In the genomic region with DNA sequence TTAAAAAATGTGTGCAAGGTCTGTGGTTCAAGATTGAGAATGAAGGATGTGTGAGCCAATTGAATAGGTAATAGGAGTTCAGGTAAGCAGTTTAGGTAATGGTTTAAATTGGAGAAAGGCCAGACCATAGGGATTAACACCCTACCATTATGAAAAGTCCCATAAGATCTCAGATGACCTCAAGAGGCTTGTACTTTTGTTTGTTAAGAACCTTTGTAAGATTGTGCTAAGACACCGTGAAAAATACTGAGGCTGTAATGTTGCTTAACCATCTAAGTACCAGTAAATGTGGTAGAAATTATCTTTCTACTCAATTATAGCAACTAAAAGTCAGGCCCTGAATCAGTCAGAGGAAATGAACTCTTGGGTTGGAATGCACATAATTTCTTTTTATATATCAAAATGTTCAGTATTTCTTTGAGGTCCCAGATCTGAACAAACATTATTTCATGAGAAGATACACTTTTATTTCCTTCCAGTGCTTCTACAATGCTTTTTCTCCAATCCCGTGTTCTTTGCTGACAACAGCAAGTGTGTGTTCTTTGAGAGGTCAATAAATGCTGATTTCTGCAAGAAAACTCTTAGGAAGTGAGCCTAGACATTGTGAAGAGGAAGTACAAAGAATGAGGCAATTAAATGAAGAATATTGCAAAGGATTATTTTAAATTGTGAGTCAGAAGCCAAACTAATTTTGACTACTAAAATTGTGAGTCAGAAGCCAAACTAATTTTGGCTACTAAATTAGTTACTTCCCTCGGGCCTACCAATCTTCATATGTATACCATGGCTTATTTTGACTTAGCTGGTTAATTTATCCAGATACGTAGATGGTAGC, we compare ENCODE assay signal across 10 cellular contexts.
DNase-seq lines count a peak whose midpoint lies in the region; ATAC-seq and TF ChIP-seq lines count a peak whose summit lies in the region.
"Had no signal": no experiment of that assay in that cellular context is flagged by ENCODE, and none has a peak within 500 bp of the region (broad histone marks: within the 10 kb centered on the region; RNA-seq: fewer than 3 reads in every experiment).

No MANE protein-coding gene starts in this region.

- TF ChIP-seq CTCF in AG10803 (conservative IDR thresholded peaks at IDR 0.05; ENCODE audit: low read length) (no peak), HFFc6 (IDR thresholded peaks at IDR 0.05) (no peak), WTC11 (IDR thresholded peaks at IDR 0.05) (no peak), lung (IDR thresholded peaks at IDR 0.05; ENCODE audit: control extremely low read depth, extremely low read depth) (no peak), omental fat pad (IDR thresholded peaks at IDR 0.05) (no peak)

- peak; percentile 62 for DNase-seq in AG10803 (ENCODE audit: low read depth)
- DNase-seq in HFFc6: peak; percentile 73
- no peak for DNase-seq in WTC11 (ENCODE audit: low spot score)
- no peak for DNase-seq in lung (ENCODE audit: low spot score)
- DNase-seq in COLO668 (lab: John Stamatoyannopoulos, UW; ENCODE audit: unreplicated experiment): no peak
- DNase-seq in omental fat pad (ENCODE audit: low spot score): no peak
- no peak for DNase-seq in D341Med (ENCODE audit: low spot score)
- DNase-seq: central memory CD4-positive, alpha-beta T cell; lower lobe of right lung had no signal

- ATAC-seq in WTC11 (no peak), lung (ENCODE audit: insufficient read depth, low FRiP score) (peak; percentile 34), HG03442 (IDR thresholded peaks at IDR 0.05; ENCODE audit: unreplicated experiment) (no peak), omental fat pad (ENCODE audit: low FRiP score) (no peak)

- no peak overlapping the region for H3K27ac ChIP-seq in lung (ENCODE audit: low read depth in 1 of 2, low read length in 1 of 2)
- H3K27ac ChIP-seq: lower lobe of right lung had no signal

- H3K27me3 Mint-ChIP-seq in HFFc6 (ENCODE audit: insufficient read depth) (no peaks in the 10 kb centered on the region), WTC11 (ENCODE audit: low read depth) (no peaks in the 10 kb centered on the region)

- no peaks in the 10 kb centered on the region for H3K36me3 ChIP-seq in lung (ENCODE audit: control insufficient read depth in 2 of 2, insufficient read depth in 2 of 2, low read length in 2 of 2)
- H3K36me3 ChIP-seq: lower lobe of right lung had no signal

- CTCF ChIA-PET in WTC11 (lab: Charles Lee): no interaction called here

- H3K4me3 Mint-ChIP-seq in HFFc6 (peak overlapping the region; percentile 71), WTC11 (no peak overlapping the region)

- no peaks in the 10 kb centered on the region for H3K9me3 Mint-ChIP-seq in HFFc6
- no peaks in the 10 kb centered on the region for H3K9me3 Mint-ChIP-seq in WTC11

- H3K36me3 Mint-ChIP-seq in HFFc6 (ENCODE audit: low read depth) (no peaks in the 10 kb centered on the region), WTC11 (no peaks in the 10 kb centered on the region)

- peaks cover 95% of the 10 kb centered on the region for H3K4me1 Mint-ChIP-seq in HFFc6 (ENCODE audit: low read depth)
- peaks cover 57% of the 10 kb centered on the region for H3K4me1 Mint-ChIP-seq in WTC11

- H3K27ac Mint-ChIP-seq in HFFc6: peak overlapping the region; percentile 92
- H3K27ac Mint-ChIP-seq in WTC11: peak overlapping the region; percentile 24

- POLR2A ChIA-PET in WTC11 (lab: Charles Lee): no interaction called here

- peaks cover 3 to 34% of the 10 kb centered on the region in 2 donors for H3K4me1 ChIP-seq in lung (ENCODE audit: control insufficient read depth in 2 of 2, insufficient read depth in 2 of 2, low read length in 2 of 2)

- no peaks in the 10 kb centered on the region for H3K9me3 ChIP-seq in lung (ENCODE audit: control insufficient read depth in 2 of 2, insufficient read depth in 1 of 2, low read length in 1 of 2)
- H3K9me3 ChIP-seq: lower lobe of right lung had no signal

- WGBS in lung, 2 donors: 52 to 54% methylated on average over 4 of the region's 4 CpGs

- H3K27me3 ChIP-seq in lung (ENCODE audit: control insufficient read depth, insufficient read depth): no peaks in the 10 kb centered on the region

- H3K4me3 ChIP-seq in AG10803 (ENCODE audit: low read length) (no peak overlapping the region), lung (no peak overlapping the region)
- H3K4me3 ChIP-seq: lower lobe of right lung had no signal

TF ChIP-seq in WTC11, 78 proteins besides CTCF, POLR2A, EP300 and RAD21 (continues in another document):
- TF ChIP-seq, protein P1, sequence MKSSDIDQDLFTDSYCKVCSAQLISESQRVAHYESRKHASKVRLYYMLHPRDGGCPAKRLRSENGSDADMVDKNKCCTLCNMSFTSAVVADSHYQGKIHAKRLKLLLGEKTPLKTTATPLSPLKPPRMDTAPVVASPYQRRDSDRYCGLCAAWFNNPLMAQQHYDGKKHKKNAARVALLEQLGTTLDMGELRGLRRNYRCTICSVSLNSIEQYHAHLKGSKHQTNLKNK (CRISPR knock-in tag; IDR thresholded peaks at IDR 0.05): no peak
- TF ChIP-seq, protein P2, sequence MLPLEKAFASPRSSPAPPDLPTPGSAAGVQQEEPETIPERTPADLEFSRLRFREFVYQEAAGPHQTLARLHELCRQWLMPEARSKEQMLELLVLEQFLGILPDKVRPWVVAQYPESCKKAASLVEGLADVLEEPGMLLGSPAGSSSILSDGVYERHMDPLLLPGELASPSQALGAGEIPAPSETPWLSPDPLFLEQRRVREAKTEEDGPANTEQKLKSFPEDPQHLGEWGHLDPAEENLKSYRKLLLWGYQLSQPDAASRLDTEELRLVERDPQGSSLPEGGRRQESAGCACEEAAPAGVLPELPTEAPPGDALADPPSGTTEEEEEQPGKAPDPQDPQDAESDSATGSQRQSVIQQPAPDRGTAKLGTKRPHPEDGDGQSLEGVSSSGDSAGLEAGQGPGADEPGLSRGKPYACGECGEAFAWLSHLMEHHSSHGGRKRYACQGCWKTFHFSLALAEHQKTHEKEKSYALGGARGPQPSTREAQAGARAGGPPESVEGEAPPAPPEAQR (CRISPR knock-in tag; IDR thresholded peaks at IDR 0.05): no peak
- TF ChIP-seq NFATC4 (CRISPR knock-in tag; IDR thresholded peaks at IDR 0.05) (no peak), RORB (CRISPR knock-in tag; IDR thresholded peaks at IDR 0.05) (no peak), ZNF671 (CRISPR knock-in tag; IDR thresholded peaks at IDR 0.05) (no peak), JAZF1 (CRISPR knock-in tag; IDR thresholded peaks at IDR 0.05) (no peak), GRHL2 (CRISPR knock-in tag; IDR thresholded peaks at IDR 0.05; ENCODE audit: insufficient replicate concordance, severe bottlenecking) (no peak), CREB1 (CRISPR knock-in tag; IDR thresholded peaks at IDR 0.05) (no peak), MXD4 (CRISPR knock-in tag; IDR thresholded peaks at IDR 0.05; ENCODE audit: borderline replicate concordance) (no peak), FOXK1 (CRISPR knock-in tag; IDR thresholded peaks at IDR 0.05) (no peak), JUN (CRISPR knock-in tag; IDR thresholded peaks at IDR 0.05) (no peak), ZBTB21 (CRISPR knock-in tag; IDR thresholded peaks at IDR 0.05; ENCODE audit: borderline replicate concordance) (no peak)
- TF ChIP-seq, protein P3, sequence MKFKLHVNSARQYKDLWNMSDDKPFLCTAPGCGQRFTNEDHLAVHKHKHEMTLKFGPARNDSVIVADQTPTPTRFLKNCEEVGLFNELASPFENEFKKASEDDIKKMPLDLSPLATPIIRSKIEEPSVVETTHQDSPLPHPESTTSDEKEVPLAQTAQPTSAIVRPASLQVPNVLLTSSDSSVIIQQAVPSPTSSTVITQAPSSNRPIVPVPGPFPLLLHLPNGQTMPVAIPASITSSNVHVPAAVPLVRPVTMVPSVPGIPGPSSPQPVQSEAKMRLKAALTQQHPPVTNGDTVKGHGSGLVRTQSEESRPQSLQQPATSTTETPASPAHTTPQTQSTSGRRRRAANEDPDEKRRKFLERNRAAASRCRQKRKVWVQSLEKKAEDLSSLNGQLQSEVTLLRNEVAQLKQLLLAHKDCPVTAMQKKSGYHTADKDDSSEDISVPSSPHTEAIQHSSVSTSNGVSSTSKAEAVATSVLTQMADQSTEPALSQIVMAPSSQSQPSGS (CRISPR knock-in tag; IDR thresholded peaks at IDR 0.05; ENCODE audit: borderline replicate concordance, low read depth): no peak
- TF ChIP-seq, protein P4, sequence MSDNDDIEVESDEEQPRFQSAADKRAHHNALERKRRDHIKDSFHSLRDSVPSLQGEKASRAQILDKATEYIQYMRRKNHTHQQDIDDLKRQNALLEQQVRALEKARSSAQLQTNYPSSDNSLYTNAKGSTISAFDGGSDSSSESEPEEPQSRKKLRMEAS (CRISPR knock-in tag; IDR thresholded peaks at IDR 0.05): no peak
- TF ChIP-seq, protein P5, sequence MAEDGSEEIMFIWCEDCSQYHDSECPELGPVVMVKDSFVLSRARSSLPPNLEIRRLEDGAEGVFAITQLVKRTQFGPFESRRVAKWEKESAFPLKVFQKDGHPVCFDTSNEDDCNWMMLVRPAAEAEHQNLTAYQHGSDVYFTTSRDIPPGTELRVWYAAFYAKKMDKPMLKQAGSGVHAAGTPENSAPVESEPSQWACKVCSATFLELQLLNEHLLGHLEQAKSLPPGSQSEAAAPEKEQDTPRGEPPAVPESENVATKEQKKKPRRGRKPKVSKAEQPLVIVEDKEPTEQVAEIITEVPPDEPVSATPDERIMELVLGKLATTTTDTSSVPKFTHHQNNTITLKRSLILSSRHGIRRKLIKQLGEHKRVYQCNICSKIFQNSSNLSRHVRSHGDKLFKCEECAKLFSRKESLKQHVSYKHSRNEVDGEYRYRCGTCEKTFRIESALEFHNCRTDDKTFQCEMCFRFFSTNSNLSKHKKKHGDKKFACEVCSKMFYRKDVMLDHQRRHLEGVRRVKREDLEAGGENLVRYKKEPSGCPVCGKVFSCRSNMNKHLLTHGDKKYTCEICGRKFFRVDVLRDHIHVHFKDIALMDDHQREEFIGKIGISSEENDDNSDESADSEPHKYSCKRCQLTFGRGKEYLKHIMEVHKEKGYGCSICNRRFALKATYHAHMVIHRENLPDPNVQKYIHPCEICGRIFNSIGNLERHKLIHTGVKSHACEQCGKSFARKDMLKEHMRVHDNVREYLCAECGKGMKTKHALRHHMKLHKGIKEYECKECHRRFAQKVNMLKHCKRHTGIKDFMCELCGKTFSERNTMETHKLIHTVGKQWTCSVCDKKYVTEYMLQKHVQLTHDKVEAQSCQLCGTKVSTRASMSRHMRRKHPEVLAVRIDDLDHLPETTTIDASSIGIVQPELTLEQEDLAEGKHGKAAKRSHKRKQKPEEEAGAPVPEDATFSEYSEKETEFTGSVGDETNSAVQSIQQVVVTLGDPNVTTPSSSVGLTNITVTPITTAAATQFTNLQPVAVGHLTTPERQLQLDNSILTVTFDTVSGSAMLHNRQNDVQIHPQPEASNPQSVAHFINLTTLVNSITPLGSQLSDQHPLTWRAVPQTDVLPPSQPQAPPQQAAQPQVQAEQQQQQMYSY (CRISPR knock-in tag; IDR thresholded peaks at IDR 0.05): no peak
- TF ChIP-seq, protein P6, sequence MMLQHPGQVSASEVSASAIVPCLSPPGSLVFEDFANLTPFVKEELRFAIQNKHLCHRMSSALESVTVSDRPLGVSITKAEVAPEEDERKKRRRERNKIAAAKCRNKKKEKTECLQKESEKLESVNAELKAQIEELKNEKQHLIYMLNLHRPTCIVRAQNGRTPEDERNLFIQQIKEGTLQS (CRISPR knock-in tag; conservative IDR thresholded peaks at IDR 0.05): no peak

Comparison
In these comparisons a context has a peak if more than half of its experiments do, and no peak if none do; other contexts are left out.
1. DNase-seq: peak in AG10803 (single experiment) and HFFc6 (single experiment); none in WTC11 (single experiment), lung (single experiment), COLO668 (single experiment), omental fat pad (single experiment) and D341Med (single experiment).